14 cellular contexts compared by ENCODE assay signal in the genomic region with DNA sequence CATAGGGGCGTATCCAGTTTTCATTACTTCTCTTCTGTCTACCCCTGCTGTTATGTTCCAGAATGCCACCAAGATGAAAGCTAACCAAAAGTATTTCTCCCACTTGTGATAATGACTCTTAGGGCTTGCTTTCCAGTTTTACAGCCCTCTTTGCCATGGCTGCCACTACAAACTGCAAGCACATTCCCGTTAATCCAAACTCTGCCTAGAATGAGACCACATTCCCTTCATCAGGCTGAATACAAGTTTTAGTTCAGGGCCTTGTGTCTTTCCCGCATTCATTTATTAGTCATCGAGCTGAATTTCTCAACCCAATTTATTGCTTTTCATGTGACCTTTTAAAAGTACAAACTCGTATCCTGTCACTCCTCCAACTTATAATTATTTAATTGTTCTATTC. TPM values are rescaled to one million over a fixed set of nuclear protein-coding genes. Genes with fewer than 3 reads are reported as not detected.
DNase-seq lines count a peak whose midpoint lies in the region; ATAC-seq and TF ChIP-seq lines count a peak whose summit lies in the region.
"Had no signal": no experiment of that assay in that cellular context is flagged by ENCODE, and none has a peak within 500 bp of the region (broad histone marks: within the 10 kb centered on the region; RNA-seq: fewer than 3 reads in every experiment).

No MANE protein-coding gene starts in this region.

- DNase-seq in COLO829 (ENCODE audit: low spot score) (peak; percentile 68), HT1080 (ENCODE audit: low read depth) (peak; percentile 28), cardiac fibroblast (ENCODE audit: low read depth in 2 of 2) (peak; percentile 48 to 49), renal cortical epithelial cell (ENCODE audit: low read depth) (peak; percentile 87), cerebellum (ENCODE audit: low spot score) (no peak), kidney tubule cell (ENCODE audit: low spot score) (no peak)
- DNase-seq in effector memory CD4-positive, alpha-beta T cell: no peak
- DNase-seq: CD4-positive, CD25-positive, alpha-beta regulatory T cell; GF-D8; NCI-H1694; NCI-H82; SHP77 treated with DMSO at 0.1 percent for 48 hours had no signal

- no peaks in the 10 kb centered on the region for H3K36me3 ChIP-seq in effector memory CD4-positive, alpha-beta T cell (ENCODE audit: control insufficient read depth, insufficient read depth, low read length)
- H3K36me3 ChIP-seq: neutrophil had no signal

- ATAC-seq in GM18502 (IDR thresholded peaks at IDR 0.05; ENCODE audit: poor library complexity, unreplicated experiment): no peak

- no peaks in the 10 kb centered on the region for H3K9me3 ChIP-seq in effector memory CD4-positive, alpha-beta T cell (ENCODE audit: control insufficient read depth, low read length)
- H3K9me3 ChIP-seq: neutrophil had no signal

- H3K27ac ChIP-seq in effector memory CD4-positive, alpha-beta T cell (ENCODE audit: insufficient read depth, low read length, poor library complexity, severe bottlenecking): no peak overlapping the region
- H3K27ac ChIP-seq: neutrophil had no signal

- TF ChIP-seq CTCF in cardiac fibroblast (IDR thresholded peaks at IDR 0.05; ENCODE audit: low read depth, low read length): no peak

- no peaks in the 10 kb centered on the region for H3K4me1 ChIP-seq in effector memory CD4-positive, alpha-beta T cell (ENCODE audit: control insufficient read depth, insufficient read depth, low read length, poor library complexity, severe bottlenecking)

- no peak overlapping the region for H3K4me3 ChIP-seq in cardiac fibroblast (replicated peaks in 1 of 2; ENCODE audit: low read depth in 2 of 2, low read length in 2 of 2)
- no peak overlapping the region for H3K4me3 ChIP-seq in effector memory CD4-positive, alpha-beta T cell (ENCODE audit: insufficient read depth, low read depth, low read length, poor library complexity, severe bottlenecking)

- no peaks in the 10 kb centered on the region for H3K27me3 ChIP-seq in effector memory CD4-positive, alpha-beta T cell (replicated peaks; ENCODE audit: control insufficient read depth, insufficient read depth, low read length, poor library complexity, severe bottlenecking)
- H3K27me3 ChIP-seq: neutrophil had no signal

RNA-seq across cellular contexts. Expression of a gene that starts 23.5 kb away (rescaled TPM):
- total RNA-seq in HT1080 (2014; rRNA removed; shearing (Covaris generic)): not detected in 2 replicates
- polyA plus RNA-seq in HT1080 (2015; cell fraction: cytosol; rRNA removed): 0.14 TPM in 1 of 2 replicates, not detected in the other
- polyA plus RNA-seq in HT1080 (2015; cell fraction: nucleus; rRNA removed): not detected in 2 replicates
- 0.52 and 0.70 TPM in 2 replicates for total RNA-seq in renal cortical epithelial cell
- total RNA-seq in cerebellum: 32.1 TPM

Comparison
In these comparisons a context has a peak if more than half of its experiments do, and no peak if none do; other contexts are left out.
1. DNase-seq: peak in COLO829 (single experiment), HT1080 (single experiment), cardiac fibroblast (2 of 2) and renal cortical epithelial cell (single experiment); none in effector memory CD4-positive, alpha-beta T cell (0 of 3), cerebellum (single experiment) and kidney tubule cell (single experiment).
2. RNA of a gene that starts 23.5 kb away (total RNA-seq): 32.1 TPM in cerebellum (single experiment); 0.52 to 0.70 TPM in renal cortical epithelial cell and not detected in HT1080; every median in the first group is over 10 times any median in the second.